ENCODE assay signal across 1 cellular context in genomic region chr12:56152132-56152755, GRCh38.
A peak's percentile ranks its signal among the peaks of the same experiment; 100 is the strongest.
TF ChIP-seq lines count a peak whose summit lies in the region.

TSS of gene MYL6B (plus strand) at chr12:56152587. CDS start at chr12:56153919, 1,332 bp downstream.

TF ChIP-seq in HEK293, 187 proteins besides CTCF, POLR2A, EP300 and RAD21 (continued from another document and continues in another):
- TF ChIP-seq ZBTB49 (tag by site-specific recombination; IDR thresholded peaks at IDR 0.05; ENCODE audit: low read depth), result no peak
- peak; percentile 98 for TF ChIP-seq ZBTB7A (tag by site-specific recombination; IDR thresholded peaks at IDR 0.05; ENCODE audit: low read depth)
- TF ChIP-seq ZNF324 (tag by site-specific recombination; IDR thresholded peaks at IDR 0.05), result peak; percentile 66
- 0 out of 2 replicates have a peak, but pooled peaks have one; percentile 13 for TF ChIP-seq ZNF600 (tag by site-specific recombination; IDR thresholded peaks at IDR 0.05)
- peak; percentile 84 for TF ChIP-seq ZBTB11 (tag by site-specific recombination; conservative IDR thresholded peaks at IDR 0.05; ENCODE audit: low read depth)
- TF ChIP-seq KLF10 (tag by site-specific recombination; IDR thresholded peaks at IDR 0.05), result peak; percentile 68
- TF ChIP-seq ZNF501 (tag by site-specific recombination; IDR thresholded peaks at IDR 0.05), result peak; percentile 64
- TF ChIP-seq ZSCAN30 (tag by site-specific recombination; IDR thresholded peaks at IDR 0.05), result peak; percentile 32; the same call in 1 of the 2 replicates
- peak; percentile 56 for TF ChIP-seq ZFP69B (tag by site-specific recombination; IDR thresholded peaks at IDR 0.05)
- TF ChIP-seq FEZF1 (tag by site-specific recombination; IDR thresholded peaks at IDR 0.05), result 0 out of 2 replicates have a peak, but pooled peaks have one; percentile 8
- peak; percentile 83 for TF ChIP-seq ZBTB20 (tag by site-specific recombination; IDR thresholded peaks at IDR 0.05)
- TF ChIP-seq ZFP37 (tag by site-specific recombination; IDR thresholded peaks at IDR 0.05), result 0 out of 2 replicates have a peak, but pooled peaks have one; percentile 25
- 0 out of 2 replicates have a peak, but pooled peaks have one; percentile 33 for TF ChIP-seq PBX3 (CRISPR knock-in tag; IDR thresholded peaks at IDR 0.05)
- TF ChIP-seq PATZ1 (tag by site-specific recombination; IDR thresholded peaks at IDR 0.05), result peak; percentile 100
- peak; percentile 78 for TF ChIP-seq KLF1 (tag by site-specific recombination; IDR thresholded peaks at IDR 0.05)
- TF ChIP-seq ZNF2 (tag by site-specific recombination; IDR thresholded peaks at IDR 0.05), result 0 out of 2 replicates have a peak, but pooled peaks have one; percentile 24
- peak; percentile 33; the same call in 1 of the 2 replicates for TF ChIP-seq WT1 (tag by site-specific recombination; IDR thresholded peaks at IDR 0.05)
- TF ChIP-seq ZNF24 (tag by site-specific recombination; IDR thresholded peaks at IDR 0.05), result no peak; the same call in 1 of the 2 replicates
- TF ChIP-seq ZNF366 (tag by site-specific recombination; conservative IDR thresholded peaks at IDR 0.05), result no peak
- TF ChIP-seq ZNF184 (tag by site-specific recombination; IDR thresholded peaks at IDR 0.05), result no peak
- no peak for TF ChIP-seq ZFP3 (tag by site-specific recombination; IDR thresholded peaks at IDR 0.05; ENCODE audit: low read depth)
- peak; percentile 63 for TF ChIP-seq ZFHX2 (tag by site-specific recombination; conservative IDR thresholded peaks at IDR 0.05)
- no peak for TF ChIP-seq ZNF223 (tag by site-specific recombination; IDR thresholded peaks at IDR 0.05)
- peak; percentile 81 for TF ChIP-seq ZNF629 (tag by site-specific recombination; IDR thresholded peaks at IDR 0.05)
- 0 out of 2 replicates have a peak, but pooled peaks have one; percentile 23 for TF ChIP-seq ZNF623 (tag by site-specific recombination; IDR thresholded peaks at IDR 0.05)
- TF ChIP-seq TSHZ1 (tag by site-specific recombination; IDR thresholded peaks at IDR 0.05; ENCODE audit: borderline replicate concordance), result peak; percentile 11; the same call in 1 of the 2 replicates
- peak; percentile 98 for TF ChIP-seq ZNF76 (tag by site-specific recombination; IDR thresholded peaks at IDR 0.05; ENCODE audit: borderline replicate concordance, low read depth)
- TF ChIP-seq ZBTB26 (tag by site-specific recombination; optimal IDR thresholded peaks at IDR 0.05), result peak; percentile 63
- TF ChIP-seq ZSCAN4 (tag by site-specific recombination; IDR thresholded peaks at IDR 0.05), result peak; percentile 71; the same call in 1 of the 2 replicates
- TF ChIP-seq ZNF654 (tag by site-specific recombination; IDR thresholded peaks at IDR 0.05; ENCODE audit: low read depth), result peak; percentile 12; the same call in 1 of the 2 replicates
- peak; percentile 97 for TF ChIP-seq ZBTB10 (tag by site-specific recombination; IDR thresholded peaks at IDR 0.05)
- TF ChIP-seq HIC1 (tag by site-specific recombination; IDR thresholded peaks at IDR 0.05), result no peak
